8 cellular contexts compared by ENCODE assay signal in the genomic region with DNA sequence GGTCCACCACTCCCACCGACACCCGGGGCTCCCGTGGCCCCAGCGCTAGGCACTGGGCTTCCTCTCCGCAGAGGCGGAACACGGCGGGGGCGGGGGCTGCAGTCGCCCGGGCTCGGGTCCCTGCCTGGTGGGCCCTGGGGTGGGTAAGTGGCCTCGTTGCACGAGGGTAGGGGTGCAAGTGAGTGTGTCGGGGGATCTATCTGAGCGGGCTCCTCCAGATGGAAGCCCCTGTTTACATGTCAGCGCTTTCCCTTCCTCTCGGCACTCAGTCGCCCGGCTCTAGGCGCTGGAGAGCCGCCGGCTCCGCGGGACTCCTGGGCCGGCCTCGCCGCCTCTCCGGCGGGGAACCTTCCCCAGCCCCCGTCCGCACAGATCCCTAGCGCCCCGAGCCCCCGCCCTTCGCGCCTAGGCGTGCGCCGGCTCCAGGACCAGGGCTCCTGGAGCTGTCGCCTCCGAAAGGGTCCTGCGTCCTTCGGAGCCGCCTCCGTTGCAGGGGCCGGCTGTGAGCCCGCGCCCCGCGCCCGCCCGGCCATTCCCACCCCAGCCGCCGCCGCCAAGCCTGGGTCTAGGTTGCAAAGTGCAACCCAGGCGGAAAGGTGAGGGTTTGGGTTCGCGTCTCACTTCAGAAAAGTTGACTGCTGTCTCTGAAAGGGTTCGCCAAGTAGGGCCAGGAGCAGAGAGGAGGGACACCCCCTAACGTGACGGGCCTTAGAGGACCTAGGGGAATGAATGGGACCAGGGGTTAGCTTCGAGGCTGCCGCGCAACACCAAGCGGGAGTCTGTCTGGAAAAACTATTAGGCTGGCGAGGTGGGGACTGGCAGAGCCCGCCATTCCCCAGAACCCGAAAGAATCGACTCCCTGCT. TPM values are rescaled to one million over a fixed set of nuclear protein-coding genes. Genes with fewer than 3 reads are reported as not detected.
DNase-seq lines count a peak whose midpoint lies in the region; ATAC-seq and TF ChIP-seq lines count a peak whose summit lies in the region.

No MANE protein-coding gene starts in this region.

- H3K27ac ChIP-seq in ACC112 (ENCODE audit: low read depth, low read length): peak overlapping the region; percentile 80
- H3K27ac ChIP-seq in body of pancreas: peak overlapping the region in 3 of 4 donors; percentile 47 to 81 (median 60)
- peak overlapping the region; percentile 50 to 70 for H3K27ac ChIP-seq in testis

- no peak for TF ChIP-seq CTCF in NB4 (IDR thresholded peaks at IDR 0.05; ENCODE audit: low read depth, low read length)
- no peak for TF ChIP-seq CTCF in body of pancreas (IDR thresholded peaks at IDR 0.05)
- no peak for TF ChIP-seq CTCF in testis (IDR thresholded peaks at IDR 0.05)

- WGBS in body of pancreas, 2 donors: 14 to 36% methylated on average over 14 to 44 of the region's 70 CpGs
- 7 to 40% methylated on average over 14 to 60 of the region's 70 CpGs for WGBS in testis, 2 donors

- H3K79me2 ChIP-seq in ACC112 (ENCODE audit: control insufficient read depth, insufficient read depth, low read length, unreplicated experiment): peaks cover 62% of the 10 kb centered on the region

- DNase-seq in NB4 (ENCODE audit: low read depth) (peak; percentile 65), body of pancreas (no peak), left lobe of liver (ENCODE audit: low spot score) (no peak), testis (no peak), foreskin melanocyte (no peak), NCI-H82 (lab: John Stamatoyannopoulos, UW) (no peak)

- no peak for TF ChIP-seq POLR2A in NB4 (IDR thresholded peaks at IDR 0.05; ENCODE audit: extremely low read depth, insufficient read length)
- TF ChIP-seq POLR2A in body of pancreas (IDR thresholded peaks at IDR 0.05): no peak
- TF ChIP-seq POLR2A in testis (IDR thresholded peaks at IDR 0.05): no peak

- H3K4me1 ChIP-seq in ACC112 (ENCODE audit: control insufficient read depth, insufficient read depth, low read length, unreplicated experiment) (peaks cover 17% of the 10 kb centered on the region), body of pancreas (peaks cover 32% of the 10 kb centered on the region), testis (peaks cover 26% of the 10 kb centered on the region)

- H3K4me3 ChIP-seq in ACC112 (ENCODE audit: low read depth, low read length) (peak overlapping the region; percentile 87), NB4 (ENCODE audit: low read depth, low read length) (peak overlapping the region; percentile 86), body of pancreas (peak overlapping the region in 1 of 2 donors; percentile 20), testis (peak overlapping the region; percentile 54 to 65)

- ATAC-seq in GM19397 (IDR thresholded peaks at IDR 0.05; ENCODE audit: unreplicated experiment) (peak; percentile 26), body of pancreas (peak; percentile 26), left lobe of liver (peak; percentile 35)

- H3K9me3 ChIP-seq in body of pancreas (no peaks in the 10 kb centered on the region), testis (no peaks in the 10 kb centered on the region)

- peaks cover 9% of the 10 kb centered on the region; the same call in 1 of the 2 replicates for H3K27me3 ChIP-seq in ACC112 (ENCODE audit: insufficient read depth, low read length)
- H3K27me3 ChIP-seq in body of pancreas: peaks cover 0 to 24% of the 10 kb centered on the region in 2 donors
- no peaks in the 10 kb centered on the region for H3K27me3 ChIP-seq in testis

- H3K36me3 ChIP-seq in ACC112 (ENCODE audit: insufficient read depth, low read length) (no peaks in the 10 kb centered on the region), body of pancreas (replicated peaks in 1 of 2; ENCODE audit: insufficient read depth in 1 of 2, low read depth in 2 of 2) (no peaks in the 10 kb centered on the region), testis (ENCODE audit: low read depth, missing control alignments) (no peaks in the 10 kb centered on the region)

- peak overlapping the region; percentile 28 for H2AFZ ChIP-seq in ACC112 (ENCODE audit: low read length, unreplicated experiment)

- intact Hi-C loops in body of pancreas (cut with DNase I) (loop anchor here (10.0 kb wide), 1 partner anchor 80 kb away; no protein-coding TSS in a partner anchor), testis (cut with DNase I; ENCODE audit: low total_unique reads) (no loop called here)

RNA-seq across cellular contexts. Expression of a gene that starts 1.0 kb away (rescaled TPM):
- total RNA-seq in body of pancreas (1 to 10 TPM; 2.6 to 4.4 TPM), left lobe of liver (3.4 TPM), testis (10 to 100 TPM; 13.3 to 16.7 TPM)
- polyA plus RNA-seq in testis (ENCODE audit: insufficient read depth, low read depth, low replicate concordance): 8.7 TPM
